1 cellular context compared by ENCODE assay signal in genomic region chr16:85011846-85012284, GRCh38.
TF ChIP-seq lines count a peak whose summit lies in the region.

No MANE protein-coding gene starts in this region.

TF ChIP-seq in HEK293, 187 proteins besides CTCF, POLR2A, EP300 and RAD21 (continued from another document):
- no peak for TF ChIP-seq ZNF704 (tag by site-specific recombination; IDR thresholded peaks at IDR 0.05)
- no peak for TF ChIP-seq ZNF354C (tag by site-specific recombination; IDR thresholded peaks at IDR 0.05; ENCODE audit: borderline replicate concordance, low read depth)
- TF ChIP-seq ZNF2 (tag by site-specific recombination; IDR thresholded peaks at IDR 0.05): 0 out of 2 replicates have a peak, but pooled peaks have one; percentile 3
TF ChIP-seq in HEK293: peak in this region for 7.
